26 cellular contexts compared by ENCODE assay signal in genomic region chrX:30151964-30152363, GRCh38.
"Had no signal": no experiment of that assay in that cellular context is flagged by ENCODE, and none has a peak within 500 bp of the region (broad histone marks: within the 10 kb centered on the region; RNA-seq: fewer than 3 reads in every experiment).

No MANE protein-coding gene starts in this region.

- ATAC-seq: activated CD4-positive, alpha-beta T cell treated with anti-CD3 and anti-CD28 coated beads for 36 hours; activated T-cell treated with anti-CD3 and anti-CD28 coated beads, Interleukin-2, amount 50 U/mL, for 72 hours; effector memory CD8-positive, alpha-beta T cell; gastroesophageal sphincter had no signal

- H3K9me3 ChIP-seq: ascending aorta, breast epithelium, esophagus muscularis mucosa, gastroesophageal sphincter, heart right ventricle had no signal

- DNase-seq: activated CD4-positive, alpha-beta memory T cell treated with anti-CD3 and anti-CD28 coated beads, Interleukin-2, amount 10 ng/mL, durations not matched to agents 7 days and 5 days; activated CD4-positive, alpha-beta T cell treated with anti-CD3 and anti-CD28 coated beads for 36 hours; activated CD4-positive, alpha-beta T cell treated with anti-CD3 and anti-CD28 coated beads, Interleukin-2, amount 10 ng/mL, durations not matched to agents 7 days and 5 days; activated CD4-positive, alpha-beta T cell treated with anti-CD3 and anti-CD28 coated beads, Interleukin-2, amount 50 U/mL, for 4 hours; activated CD4-positive, CD25-positive, alpha-beta regulatory T cell; activated CD4-positive, CD25-positive, alpha-beta regulatory T cell treated with anti-CD3 and anti-CD28 coated beads, Interleukin-2, amount 50 U/mL, for 72 hours; activated CD8-positive, alpha-beta memory T cell treated with anti-CD3 and anti-CD28 coated beads, Interleukin-2, amount 50 U/mL, for 48 hours; activated gamma-delta T cell treated with Interleukin-2 at 50 U/mL for 16 hours; activated naive CD4-positive, alpha-beta T cell treated with anti-CD3 and anti-CD28 coated beads, Interleukin-2, amount 50 U/mL, for 16 hours; activated naive CD4-positive, alpha-beta T cell treated with Interleukin-2 at 50 U/mL for 16 hours; activated T-cell treated with anti-CD3 and anti-CD28 coated beads for 4 hours; activated T-cell treated with anti-CD3 and anti-CD28 coated beads, Interleukin-2, amount 50 U/mL, for 24 hours; activated T-cell treated with anti-CD3 and anti-CD28 coated beads, Interleukin-2, amount 50 U/mL, for 72 hours; cortex of kidney; dermis blood vessel endothelial cell; effector CD4-positive, alpha-beta T cell; effector memory CD8-positive, alpha-beta T cell; erythroblast; foreskin melanocyte; heart right ventricle; T-helper 2 cell had no signal

- H3K36me3 ChIP-seq: ascending aorta, breast epithelium, cardiac muscle cell, esophagus muscularis mucosa, gastroesophageal sphincter, heart right ventricle had no signal

- H3K4me3 ChIP-seq: ascending aorta, breast epithelium, cardiac muscle cell, esophagus muscularis mucosa, gastroesophageal sphincter, heart right ventricle had no signal

- H3K27me3 ChIP-seq: ascending aorta, cardiac muscle cell, esophagus muscularis mucosa, gastroesophageal sphincter, heart right ventricle had no signal

- H3K27ac ChIP-seq: ascending aorta, breast epithelium, cardiac muscle cell, esophagus muscularis mucosa, gastroesophageal sphincter, heart right ventricle had no signal

- H3K4me1 ChIP-seq: ascending aorta, breast epithelium, esophagus muscularis mucosa, gastroesophageal sphincter, heart right ventricle had no signal
